In genomic region chr19:40392894-40393517, GRCh38 we compare ENCODE assay signal across 10 cellular contexts.
A peak's percentile ranks its signal among the peaks of the same experiment; 100 is the strongest.
DNase-seq lines count a peak whose midpoint lies in the region; ATAC-seq, FAIRE-seq and TF ChIP-seq lines count a peak whose summit lies in the region.
"Had no signal": no experiment of that assay in that cellular context is flagged by ENCODE, and none has a peak within 500 bp of the region (broad histone marks: within the 10 kb centered on the region; RNA-seq: fewer than 3 reads in every experiment).

No MANE protein-coding gene starts in this region.

- FAIRE-seq in D721Med (lab: Jason Lieb, UNC): no peak

- peak; percentile 25 for TF ChIP-seq CTCF in D721Med (IDR thresholded peaks at IDR 0.05; ENCODE audit: insufficient read depth, missing control alignments)

- DNase-seq in D721Med (ENCODE audit: insufficient read length, low spot score): no peak
- DNase-seq in OCI-M1 (lab: John Stamatoyannopoulos, UW): peak; percentile 40
- DNase-seq in islet precursor cell: peak; percentile 76
- DNase-seq in effector CD8-positive, alpha-beta T cell (lab: John Stamatoyannopoulos, UW): no peak
- DNase-seq: EL; Kasumi-1; stimulated activated CD4-positive, alpha-beta T cell treated with anti-CD3 and anti-CD28 coated beads, Interleukin-15, amount 100 ng/mL, for 24 hours; T-cell had no signal

- ATAC-seq in HG03439 (IDR thresholded peaks at IDR 0.05; ENCODE audit: unreplicated experiment): no peak
- no peak for ATAC-seq in GM21619 (IDR thresholded peaks at IDR 0.05; ENCODE audit: unreplicated experiment)

Comparison
In these comparisons a context has a peak if more than half of its experiments do, and no peak if none do; other contexts are left out.
1. DNase-seq: peak in OCI-M1 (single experiment) and islet precursor cell (single experiment); none in D721Med (single experiment) and effector CD8-positive, alpha-beta T cell (single experiment).